In genomic region chr22:39444937-39445465, GRCh38 we compare ENCODE assay signal across 15 cellular contexts. TPM values are rescaled to one million over a fixed set of nuclear protein-coding genes. Genes with fewer than 3 reads are reported as not detected.
"Had no signal": no experiment of that assay in that cellular context is flagged by ENCODE, and none has a peak within 500 bp of the region (broad histone marks: within the 10 kb centered on the region; RNA-seq: fewer than 3 reads in every experiment).

No MANE protein-coding gene starts in this region.

- H3K4me3 Mint-ChIP-seq: activated CD4-positive, alpha-beta T cell treated with anti-CD3 and anti-CD28 coated beads for 36 hours; activated naive CD8-positive, alpha-beta T cell treated with anti-CD3 and anti-CD28 coated beads for 36 hours; naive thymus-derived CD4-positive, alpha-beta T cell had no signal

- H3K4me1 ChIP-seq: ascending aorta had no signal

- ATAC-seq: activated CD4-positive, alpha-beta T cell treated with anti-CD3 and anti-CD28 coated beads for 36 hours; left colon; naive thymus-derived CD4-positive, alpha-beta T cell had no signal

- H3K27ac Mint-ChIP-seq: activated CD4-positive, alpha-beta T cell treated with anti-CD3 and anti-CD28 coated beads for 36 hours; activated naive CD8-positive, alpha-beta T cell treated with anti-CD3 and anti-CD28 coated beads for 36 hours had no signal

- H3K36me3 ChIP-seq: ascending aorta, neutrophil, upper lobe of left lung had no signal

- FAIRE-seq: bronchial epithelial cell, small intestine had no signal

- H3K27ac ChIP-seq: ascending aorta, neutrophil, upper lobe of left lung, VCaP had no signal

- H3K27me3 Mint-ChIP-seq: activated CD4-positive, alpha-beta T cell treated with anti-CD3 and anti-CD28 coated beads for 36 hours; activated naive CD8-positive, alpha-beta T cell treated with anti-CD3 and anti-CD28 coated beads for 36 hours; naive thymus-derived CD4-positive, alpha-beta T cell had no signal

- H3K27me3 ChIP-seq: ascending aorta, upper lobe of left lung had no signal

- H3K9me3 Mint-ChIP-seq: activated naive CD8-positive, alpha-beta T cell treated with anti-CD3 and anti-CD28 coated beads for 36 hours; naive thymus-derived CD4-positive, alpha-beta T cell had no signal

- DNase-seq: activated CD4-positive, alpha-beta T cell treated with anti-CD3 and anti-CD28 coated beads for 36 hours; activated CD8-positive, alpha-beta memory T cell treated with anti-CD3 and anti-CD28 coated beads for 24 hours; activated effector memory CD4-positive, alpha-beta T cell treated with anti-CD3 and anti-CD28 coated beads, Interleukin-2, amount 50 U/mL, for 16 hours; activated naive CD8-positive, alpha-beta T cell treated with anti-CD3 and anti-CD28 coated beads for 36 hours; foreskin melanocyte; left colon; naive thymus-derived CD4-positive, alpha-beta T cell; small intestine; T1000; upper lobe of left lung had no signal

- H3K4me3 ChIP-seq: ascending aorta, upper lobe of left lung had no signal

- H3K9me3 ChIP-seq: ascending aorta, neutrophil, upper lobe of left lung had no signal

RNA-seq across cellular contexts. Expression of gene MGAT3, which starts 11.8 kb away (rescaled TPM):
- total RNA-seq: lung microvascular endothelial cell had no signal
- polyA plus RNA-seq: naive thymus-derived CD4-positive, alpha-beta T cell had no signal
